3 cellular contexts compared by ENCODE assay signal in genomic region chr1:39977202-39977601, GRCh38.
TF ChIP-seq lines count a peak whose summit lies in the region.

No MANE protein-coding gene starts in this region.

TF ChIP-seq in SK-N-SH, 30 proteins besides CTCF, POLR2A, EP300 and RAD21:
- no peak for TF ChIP-seq ELF1 (IDR thresholded peaks at IDR 0.05)
- TF ChIP-seq JUND (IDR thresholded peaks at IDR 0.05): no peak
- no peak for TF ChIP-seq NFIC (IDR thresholded peaks at IDR 0.05; ENCODE audit: borderline replicate concordance)
- TF ChIP-seq PBX3 (IDR thresholded peaks at IDR 0.05): no peak; the same call in 1 of the 2 replicates
- TF ChIP-seq RCOR1 (IDR thresholded peaks at IDR 0.05; ENCODE audit: low read length): no peak
- TF ChIP-seq FOSL2 (IDR thresholded peaks at IDR 0.05; ENCODE audit: borderline replicate concordance, low read depth): peak; percentile 44; the same call in 1 of the 2 replicates
TF ChIP-seq in SK-N-SH: peak in this region for 1.

TF ChIP-seq in SK-N-SH treated with all-trans-retinoic acid at 6 μM for 48 hours, 23 proteins besides CTCF, POLR2A, EP300 and RAD21:
- TF ChIP-seq SNAI2 (CRISPR knock-in tag; IDR thresholded peaks at IDR 0.05): no peak
- TF ChIP-seq ZNF565 (CRISPR knock-in tag; conservative IDR thresholded peaks at IDR 0.05; ENCODE audit: low read depth): no peak
- no peak for TF ChIP-seq CSDC2 (CRISPR knock-in tag; IDR thresholded peaks at IDR 0.05)
- TF ChIP-seq ZFP30 (CRISPR knock-in tag; IDR thresholded peaks at IDR 0.05): no peak

TF ChIP-seq in GM12878, 131 proteins besides CTCF, POLR2A, EP300 and RAD21:
- TF ChIP-seq BCL3 (IDR thresholded peaks at IDR 0.05; ENCODE audit: borderline replicate concordance, insufficient read depth, low read depth, low read length, poor library complexity, severe bottlenecking) (no peak), CBFB (IDR thresholded peaks at IDR 0.05; ENCODE audit: low read depth) (0 out of 2 replicates have a peak, but pooled peaks have one; percentile 38), RUNX3 (IDR thresholded peaks at IDR 0.05; ENCODE audit: low read length) (peak; percentile 84), BHLHE40 (IDR thresholded peaks at IDR 0.05; ENCODE audit: borderline replicate concordance in 1 of 2, low read depth in 2 of 2, low read length in 1 of 2) (0 out of 4 replicates have a peak, but pooled peaks of 1 of the 2 experiments have one; percentile 6), FOXM1 (IDR thresholded peaks at IDR 0.05; ENCODE audit: low read depth, low read length) (peak; percentile 38; the same call in 1 of the 2 replicates), NFIC (IDR thresholded peaks at IDR 0.05; ENCODE audit: low read depth, low read length) (peak; percentile 74; the same call in 1 of the 2 replicates), ATF2 (IDR thresholded peaks at IDR 0.05; ENCODE audit: low read length) (peak; percentile 60; the same call in 1 of the 2 replicates), MYC (IDR thresholded peaks at IDR 0.05; ENCODE audit: insufficient read depth, insufficient read length, insufficient replicate concordance, low read length, severe bottlenecking) (no peak), ATF7 (IDR thresholded peaks at IDR 0.05; ENCODE audit: low read depth) (peak; percentile 89), ZSCAN29 (IDR thresholded peaks at IDR 0.05) (0 out of 2 replicates have a peak, but pooled peaks have one; percentile 43), JUNB (IDR thresholded peaks at IDR 0.05) (peak; percentile 56; the same call in 1 of the 2 replicates), FOS (IDR thresholded peaks at IDR 0.05; ENCODE audit: borderline replicate concordance, extremely low read depth, insufficient read length) (no peak), POU2F2 (IDR thresholded peaks at IDR 0.05; ENCODE audit: borderline replicate concordance, low read depth, low read length) (no peak), CHD2 (IDR thresholded peaks at IDR 0.05; ENCODE audit: borderline replicate concordance, low read depth, low read length) (no peak)
